ENCODE assay signal across 9 cellular contexts in the genomic region with DNA sequence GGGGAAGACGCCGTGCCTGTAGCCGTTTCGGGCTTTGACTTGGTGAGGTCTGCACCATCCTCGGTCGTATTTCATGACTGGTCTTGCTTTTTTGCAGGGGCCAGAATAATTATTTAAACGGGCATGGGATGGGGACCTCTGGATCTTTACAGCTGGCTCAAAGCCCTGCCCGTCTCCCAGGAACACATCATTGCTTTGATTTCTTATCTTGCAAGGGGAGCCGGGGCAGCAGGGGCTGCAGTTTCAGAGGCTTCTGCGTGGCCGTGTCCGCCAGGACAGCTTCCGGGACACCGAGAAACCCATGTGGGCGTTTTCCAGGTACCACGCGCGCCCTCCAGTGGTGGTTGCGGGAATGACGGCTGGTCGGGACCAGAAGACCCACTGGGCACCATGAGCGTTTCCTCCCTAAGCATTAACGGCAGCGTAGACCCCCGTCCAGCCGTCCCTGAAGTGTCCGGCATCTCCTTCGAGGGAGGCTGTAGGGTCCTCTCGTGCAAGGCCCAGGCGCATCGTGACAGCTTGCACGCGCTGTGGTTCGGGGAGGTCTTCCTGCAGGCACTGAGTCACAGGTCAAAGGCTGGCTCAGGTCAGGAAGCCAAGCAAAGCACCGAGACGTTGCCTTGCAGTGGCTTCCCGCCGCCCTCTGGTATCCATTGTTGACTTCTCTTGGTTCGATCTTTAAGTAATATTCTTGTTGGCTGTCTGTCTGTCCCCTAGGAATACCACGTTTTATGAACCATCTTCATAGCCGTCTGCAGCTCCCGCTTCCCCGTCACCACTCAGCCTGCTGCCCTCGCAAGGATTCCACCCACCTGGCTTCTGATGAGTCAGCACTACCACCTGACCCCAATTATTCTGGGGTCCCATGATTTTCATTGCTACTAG. TPM values are rescaled to one million over a fixed set of nuclear protein-coding genes. Genes with fewer than 3 reads are reported as not detected.
DNase-seq lines count a peak whose midpoint lies in the region; ATAC-seq and TF ChIP-seq lines count a peak whose summit lies in the region.
"Had no signal": no experiment of that assay in that cellular context is flagged by ENCODE, and none has a peak within 500 bp of the region (broad histone marks: within the 10 kb centered on the region; RNA-seq: fewer than 3 reads in every experiment).

No MANE protein-coding gene starts in this region.

- H3K4me1 ChIP-seq in iPS-15b (ENCODE audit: control insufficient read depth, insufficient read depth, low read length) (no peaks in the 10 kb centered on the region), skeletal muscle tissue (ENCODE audit: control insufficient read depth in 3 of 3, insufficient read depth in 3 of 3, low read length in 3 of 3) (peaks cover 4 to 12% (median 10%) of the 10 kb centered on the region in 3 donors)

- no peak overlapping the region for H3K9ac ChIP-seq in iPS-15b (ENCODE audit: low read depth, low read length)
- H3K9ac ChIP-seq in skeletal muscle tissue (ENCODE audit: low read depth in 1 of 3, low read length in 3 of 3): peak overlapping the region in 1 of 3 donors; percentile 74

- DNase-seq in NCI-H1417 treated with DMSO at 0.1 percent for 48 hours (lab: John Stamatoyannopoulos, UW): peak; percentile 2
- peak; percentile 72 for DNase-seq in T1000 (lab: John Stamatoyannopoulos, UW)
- no peak for DNase-seq in astrocyte of the cerebellum (ENCODE audit: low read depth)

- in situ Hi-C loops in astrocyte of the cerebellum (cut with HindIII; ENCODE audit: low sequenced_read_pairs): no loop called here

- TF ChIP-seq CTCF in C4-2B (conservative IDR thresholded peaks at IDR 0.05) (peak; percentile 90), astrocyte of the cerebellum (IDR thresholded peaks at IDR 0.05; ENCODE audit: low read depth, low read length, missing control alignments) (peak; percentile 89)

- H3K36me3 ChIP-seq in iPS-15b (ENCODE audit: control insufficient read depth, insufficient read depth, low read length) (no peaks in the 10 kb centered on the region), skeletal muscle tissue (ENCODE audit: control insufficient read depth in 3 of 3, insufficient read depth in 3 of 3, low read length in 3 of 3) (no peaks in the 10 kb centered on the region)

- H3K27me3 ChIP-seq in iPS-15b (ENCODE audit: control insufficient read depth, insufficient read depth, low read length): no peaks in the 10 kb centered on the region
- peaks cover 16 to 30% (median 23%) of the 10 kb centered on the region in 3 donors for H3K27me3 ChIP-seq in skeletal muscle tissue (ENCODE audit: control insufficient read depth in 3 of 3, insufficient read depth in 3 of 3, low read length in 3 of 3)

- H3K4me3 ChIP-seq in astrocyte of the cerebellum (ENCODE audit: low read depth, low read length) (no peak overlapping the region), iPS-15b (ENCODE audit: low read depth, low read length) (peak overlapping the region; percentile 31), skeletal muscle tissue (ENCODE audit: low read length in 3 of 3) (peak overlapping the region in 2 of 3 donors; percentile 52 to 57)

- H3K9me3 ChIP-seq in iPS-15b (ENCODE audit: control insufficient read depth, insufficient read depth, low read length) (no peaks in the 10 kb centered on the region), skeletal muscle tissue (ENCODE audit: control insufficient read depth in 3 of 3, low read length in 3 of 3) (no peaks in the 10 kb centered on the region)

- ATAC-seq in GM21515 (IDR thresholded peaks at IDR 0.05; ENCODE audit: unreplicated experiment) (peak; percentile 74), GM18519 (IDR thresholded peaks at IDR 0.05; ENCODE audit: low FRiP score, unreplicated experiment) (no peak)

- H3K27ac ChIP-seq in C4-2B: peak overlapping the region; percentile 44
- no peak overlapping the region for H3K27ac ChIP-seq in skeletal muscle tissue (ENCODE audit: low read depth, low read length)

RNA-seq across cellular contexts. Expression of a gene that starts 16.2 kb away (rescaled TPM):
- total RNA-seq in skeletal muscle tissue: 10.4 TPM

RNA-seq across cellular contexts. Expression of a gene that starts 56.5 kb away (rescaled TPM):
- total RNA-seq in skeletal muscle tissue: not detected
- total RNA-seq: T-helper 2 cell treated with Interferon-gamma antibody and Interleukin-4, amounts not matched to agents 100 ng/mL and 5 ng/mL, for 36 hours had no signal
